8 cellular contexts compared by ENCODE assay signal in the genomic region with DNA sequence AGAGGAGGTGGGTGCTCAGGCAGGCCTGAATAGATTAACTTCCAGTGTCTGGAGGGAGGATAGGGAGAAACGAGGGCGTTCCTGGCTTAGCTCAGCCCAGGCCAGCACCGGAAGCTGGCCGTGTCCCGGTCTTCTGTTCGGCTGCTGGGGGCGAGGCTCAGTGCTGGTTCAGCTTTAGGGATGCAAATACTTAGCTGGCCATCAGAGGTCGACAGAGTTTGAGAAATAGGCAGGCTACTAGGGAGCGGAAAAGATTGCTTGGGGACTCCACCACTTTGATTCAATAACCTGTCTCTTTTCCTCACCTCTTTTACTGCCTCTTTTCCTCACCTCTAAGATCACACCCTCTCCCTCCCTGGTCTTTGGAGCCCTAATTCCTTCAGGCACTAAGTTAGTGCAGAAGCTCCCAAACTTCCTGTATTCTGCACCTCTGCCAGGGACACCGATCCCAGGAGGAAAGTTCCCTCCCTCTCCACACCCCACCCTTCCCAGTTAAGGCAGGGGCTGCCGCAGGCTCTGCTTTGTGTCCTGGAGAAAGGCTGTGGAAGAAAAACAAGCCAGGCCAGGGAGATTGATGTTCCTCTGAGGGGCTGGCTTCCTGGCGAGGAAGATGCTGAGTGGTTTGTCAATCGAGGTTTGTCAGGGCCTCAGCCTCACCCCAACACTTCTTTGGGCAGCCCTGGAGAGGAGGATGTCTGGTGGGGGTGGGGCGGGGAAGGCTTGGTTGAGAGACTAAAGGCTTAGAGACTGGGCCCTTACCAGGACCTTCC. TPM values are rescaled to one million over a fixed set of nuclear protein-coding genes. Genes with fewer than 3 reads are reported as not detected.
DNase-seq lines count a peak whose midpoint lies in the region; ATAC-seq, FAIRE-seq and TF ChIP-seq lines count a peak whose summit lies in the region.

No MANE protein-coding gene starts in this region.

- no peaks in the 10 kb centered on the region for H3K23me2 ChIP-seq in H1 (ENCODE audit: low read depth, low read length)

- CTCF ChIA-PET in HEK293 (lab: Yijun Ruan, JAX) (interaction anchor here (0.5 to 4.0 kb wide), 39 partner anchors 8 to 658 kb away, joined by 3 to 33 read pairs (median 3); no protein-coding TSS in a partner anchor), H1 (lab: Charles Lee; ENCODE audit: partially characterized antibody) (interaction anchor here (0.6 to 3.7 kb wide), 39 partner anchors 10 to 1420 kb away, joined by 3 to 20 read pairs (median 4); no protein-coding TSS in a partner anchor)

- H3K79me1 ChIP-seq in H1 (ENCODE audit: low read depth, low read length), result no peaks in the 10 kb centered on the region

- TF ChIP-seq RAD21 in H1 (IDR thresholded peaks at IDR 0.05 in 1 of 2, conservative IDR thresholded peaks at IDR 0.05 in 1 of 2; ENCODE audit: low read depth in 2 of 2, low read length in 2 of 2), result peak; percentile 81 to 87

- H3K9ac ChIP-seq in H1 (replicated peaks in 1 of 4; ENCODE audit: extremely low read depth in 1 of 4, low read depth in 3 of 4, low read length in 3 of 4), result no peak overlapping the region

- no peak overlapping the region for H2BK5ac ChIP-seq in H1 (ENCODE audit: low read depth, low read length)

- peak; percentile 95 for FAIRE-seq in H1 (lab: Jason Lieb, UNC)

- H3K27ac ChIP-seq in HEK293 (ENCODE audit: extremely low read depth, low read depth, low read length) (no peak overlapping the region), H1 (ENCODE audit: low read depth, low read length) (no peak overlapping the region)

- H4K8ac ChIP-seq in H1 (ENCODE audit: extremely low read depth, insufficient read depth, low read length), result no peak overlapping the region

- no peaks in the 10 kb centered on the region for H4K20me1 ChIP-seq in H1 (replicated peaks in 1 of 2; ENCODE audit: control insufficient read depth in 1 of 2, insufficient read depth in 2 of 2, low read length in 2 of 2)

- H3K9me3 ChIP-seq in HEK293 (ENCODE audit: control insufficient read depth, insufficient read depth, low read depth, low read length) (no peaks in the 10 kb centered on the region), H1 (ENCODE audit: insufficient read depth in 2 of 2, low read depth in 1 of 2, low read length in 1 of 2) (no peaks in the 10 kb centered on the region), mucosa of descending colon (no peaks in the 10 kb centered on the region)

- no peak overlapping the region for H3K4ac ChIP-seq in H1 (replicated peaks; ENCODE audit: insufficient read length, low read depth, low read length)

- no peaks in the 10 kb centered on the region for H3K4me1 ChIP-seq in HEK293 (ENCODE audit: control insufficient read depth, insufficient read depth, low read length)
- H3K4me1 ChIP-seq in H1 (replicated peaks in 1 of 4; ENCODE audit: control insufficient read depth in 3 of 4, insufficient read depth in 4 of 4, low read length in 3 of 4), result peaks cover 0 to 3% (median 0%) of the 10 kb centered on the region in 4 experiments; a peak in 3 of 7 replicates
- no peaks in the 10 kb centered on the region for H3K4me1 ChIP-seq in mucosa of descending colon (ENCODE audit: low read depth)

- H2BK15ac ChIP-seq in H1 (ENCODE audit: low read length), result no peak overlapping the region

- no peak overlapping the region for H3K23ac ChIP-seq in H1 (ENCODE audit: insufficient read length)

- H3K4me3 ChIP-seq in HEK293 (ENCODE audit: low read depth, low read length), result no peak overlapping the region
- H3K4me3 ChIP-seq in H1 (ENCODE audit: extremely low read depth in 1 of 4, insufficient read depth in 2 of 4, low read depth in 3 of 4, low read length in 4 of 4), result no peak overlapping the region
- H3K4me3 ChIP-seq in mucosa of descending colon, result no peak overlapping the region

- 55% methylated on average over 6 of the region's 14 CpGs; no CpG with 5 or more reads in 1 of the 2 experiments for WGBS in H1 (ENCODE audit: extremely low coverage in 1 of 2, insufficient coverage in 1 of 2, insufficient read length in 1 of 2, insufficient replicate concordance in 2 of 2, low coverage in 1 of 2, low lambda C conversion rate in 2 of 2, missing lambda C conversion rate in 1 of 2), 2 experiments

- no peak overlapping the region for H2AK5ac ChIP-seq in H1 (ENCODE audit: low read depth, low read length)

- TF ChIP-seq EP300 in H1 (IDR thresholded peaks at IDR 0.05; ENCODE audit: borderline replicate concordance in 1 of 2, low read depth in 2 of 2, low read length in 2 of 2), result no peak

- peaks cover 0 to 27% (median 20%) of the 10 kb centered on the region in 4 experiments; a peak in 6 of 7 replicates for H3K27me3 ChIP-seq in H1 (replicated peaks in 1 of 4; ENCODE audit: control insufficient read depth in 3 of 4, extremely low read depth in 1 of 4, insufficient read depth in 3 of 4, low read length in 3 of 4)

- peak; percentile 77 for ATAC-seq in mucosa of descending colon
- no peak for ATAC-seq in GM21367 (IDR thresholded peaks at IDR 0.05; ENCODE audit: unreplicated experiment)
- ATAC-seq in HG03460 (IDR thresholded peaks at IDR 0.05; ENCODE audit: unreplicated experiment), result no peak

- H2AFZ ChIP-seq in H1 (ENCODE audit: low read length), result no peak overlapping the region

- no peak overlapping the region for H3K14ac ChIP-seq in H1 (ENCODE audit: insufficient read length)

- H2BK20ac ChIP-seq in H1 (ENCODE audit: low read length), result no peak overlapping the region

- peak; percentile 33 for DNase-seq in NCI-H1436 (lab: John Stamatoyannopoulos, UW)
- DNase-seq in NCI-H1436 treated with DMSO at 0.1 percent for 48 hours (lab: John Stamatoyannopoulos, UW), result no peak
- peak; percentile 56 for DNase-seq in OCI-M1 (lab: John Stamatoyannopoulos, UW)
- DNase-seq in H1 (ENCODE audit: low read depth in 1 of 2, low spot score in 2 of 2), result no peak
- DNase-seq in mucosa of descending colon, result peak; percentile 41 to 42 (median 41)

- TF ChIP-seq CTCF in HEK293 (tag by site-specific recombination; IDR thresholded peaks at IDR 0.05) (peak; percentile 90), H1 (IDR thresholded peaks at IDR 0.05; ENCODE audit: control extremely low read depth in 1 of 3, insufficient read depth in 1 of 3, low read depth in 1 of 3, low read length in 3 of 3) (peak in 2 of 3 experiments; percentile 53 to 76; a peak in 3 of 4 replicates), mucosa of descending colon (IDR thresholded peaks at IDR 0.05) (peak; percentile 12)

- peak overlapping the region in 1 of 2 experiments; percentile 28; a peak in 2 of 4 replicates for H3K4me2 ChIP-seq in H1 (ENCODE audit: insufficient read depth in 1 of 2, low read depth in 2 of 2, low read length in 2 of 2)

- H2BK120ac ChIP-seq in H1 (replicated peaks; ENCODE audit: low read depth, low read length), result no peak overlapping the region

- H3K36me3 ChIP-seq in HEK293 (ENCODE audit: control insufficient read depth in 2 of 2, insufficient read depth in 1 of 2, low read length in 2 of 2) (no peaks in the 10 kb centered on the region), H1 (ENCODE audit: control insufficient read depth in 2 of 4, insufficient read depth in 4 of 4, low read length in 3 of 4) (no peaks in the 10 kb centered on the region), mucosa of descending colon (ENCODE audit: low read depth) (no peaks in the 10 kb centered on the region)

- TF ChIP-seq POLR2A in H1 (IDR thresholded peaks at IDR 0.05; ENCODE audit: control extremely low read depth in 1 of 2, low read depth in 2 of 2, low read length in 2 of 2), result no peak

- H4K91ac ChIP-seq in H1 (replicated peaks; ENCODE audit: insufficient read length, low read length), result no peak overlapping the region

- H3K56ac ChIP-seq in H1 (replicated peaks; ENCODE audit: insufficient read length, low read depth, low read length), result no peak overlapping the region

- no peak overlapping the region for H3K18ac ChIP-seq in H1 (ENCODE audit: extremely low read depth, low read length)

- POLR2A ChIA-PET in HEK293 (lab: Yijun Ruan, JAX) (interaction anchor here (0.9 to 1.3 kb wide), 2 partner anchors 284 to 396 kb away, joined by 3 read pairs; no protein-coding TSS in a partner anchor), H1 (lab: Charles Lee; ENCODE audit: partially characterized antibody) (no interaction called here)

- intact Hi-C loops in mucosa of descending colon (cut with DNase I, micrococcal nuclease), result loop anchor here (5.0 to 10.0 kb wide), 3 partner anchors 402 to 462 kb away; no protein-coding TSS in a partner anchor

- H2BK12ac ChIP-seq in H1 (ENCODE audit: low read depth, low read length), result no peak overlapping the region

- no peaks in the 10 kb centered on the region for H3K79me2 ChIP-seq in H1 (ENCODE audit: control insufficient read depth in 1 of 2, insufficient read depth in 2 of 2, low read length in 2 of 2)

- H4K5ac ChIP-seq in H1 (ENCODE audit: insufficient read length, low read depth, low read length), result no peak overlapping the region

TF ChIP-seq in HEK293, 187 proteins besides CTCF, POLR2A, EP300 and RAD21 (continues in another document):
- TF ChIP-seq SP2 (tag by site-specific recombination; IDR thresholded peaks at IDR 0.05), result peak; percentile 46; the same call in 1 of the 2 replicates
- no peak for TF ChIP-seq ZNF426 (tag by site-specific recombination; IDR thresholded peaks at IDR 0.05)
- TF ChIP-seq ZBTB17 (tag by site-specific recombination; IDR thresholded peaks at IDR 0.05), result peak; percentile 51; the same call in 1 of the 2 replicates
- 0 out of 2 replicates have a peak, but pooled peaks have one; percentile 20 for TF ChIP-seq SP3 (tag by site-specific recombination; IDR thresholded peaks at IDR 0.05)
- TF ChIP-seq ZNF654 (tag by site-specific recombination; IDR thresholded peaks at IDR 0.05; ENCODE audit: low read depth), result peak; percentile 79
- no peak for TF ChIP-seq ZNF174 (tag by site-specific recombination; IDR thresholded peaks at IDR 0.05)

TF ChIP-seq in H1, 55 proteins besides CTCF, POLR2A, EP300 and RAD21:
- TF ChIP-seq, protein P1, sequence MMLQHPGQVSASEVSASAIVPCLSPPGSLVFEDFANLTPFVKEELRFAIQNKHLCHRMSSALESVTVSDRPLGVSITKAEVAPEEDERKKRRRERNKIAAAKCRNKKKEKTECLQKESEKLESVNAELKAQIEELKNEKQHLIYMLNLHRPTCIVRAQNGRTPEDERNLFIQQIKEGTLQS (IDR thresholded peaks at IDR 0.05; ENCODE audit: insufficient read depth, low read depth, low read length), result no peak
- TF ChIP-seq BCL11A (IDR thresholded peaks at IDR 0.05; ENCODE audit: low read depth in 2 of 2, low read length in 2 of 2), result no peak
TF ChIP-seq in H1: peak in this region for 0.

RNA-seq across cellular contexts. Expression of a gene that starts 6.0 kb away (rescaled TPM):
- total RNA-seq in H1 (2021; fragmentation: NEBNext Ultra II Directional; extraction: Animal tissue kit (Norgen Biotek cat#: 25700)), result 2.3 and 3.0 TPM in 2 replicates
- 5.4 and 6.1 TPM in 2 replicates for polyA plus RNA-seq in H1 (2011; rRNA removed)
- polyA plus RNA-seq in H1 (2011; cell fraction: cytosol; rRNA removed), result 6.0 TPM
- 4.2 TPM for polyA plus RNA-seq in H1 (2011; cell fraction: nucleus; rRNA removed)
- polyA plus RNA-seq in H1 (2012, experiment 1 of 2), result 2.6 to 5.2 TPM (median 4.2 TPM) in 4 replicates
- polyA plus RNA-seq in H1 (2012, experiment 2 of 2), result 4.1 TPM
- polyA plus RNA-seq in H1 (2013, experiment 1 of 2), result 2.3 TPM
- 2.1 TPM for polyA plus RNA-seq in H1 (2013, experiment 2 of 2)
- polyA minus RNA-seq in H1 (2011; rRNA and poly(A)+ RNA removed), result 2.8 and 3.6 TPM in 2 replicates
- 2.3 TPM for polyA minus RNA-seq in H1 (2011; cell fraction: cytosol; rRNA and poly(A)+ RNA removed)
- 2.3 TPM for polyA minus RNA-seq in H1 (2011; cell fraction: nucleus; rRNA and poly(A)+ RNA removed)
- total RNA-seq in mucosa of descending colon, result 10 to 100 TPM; 41.7 to 81.5 (median 66.3) TPM

Comparison
In these comparisons a context has a peak if more than half of its experiments do, and no peak if none do; other contexts are left out.
1. DNase-seq: peak in NCI-H1436 (single experiment), OCI-M1 (single experiment) and mucosa of descending colon (3 of 3); none in NCI-H1436 treated with DMSO at 0.1 percent for 48 hours (single experiment) and H1 (0 of 2).
2. CTCF ChIP-seq: peak in every context shown above with its lines; median percentile 90 in HEK293; 64 in H1; 12 in mucosa of descending colon.
3. RNA of a gene that starts 6.0 kb away (total RNA-seq): 41.7 to 81.5 TPM in mucosa of descending colon; 2.3 to 3.0 TPM in H1; every median in the first group is over 10 times any median in the second.